26 cellular contexts compared by ENCODE assay signal in genomic region chr11:110000858-110001257, GRCh38.
DNase-seq lines count a peak whose midpoint lies in the region; ATAC-seq, FAIRE-seq and TF ChIP-seq lines count a peak whose summit lies in the region.
"Had no signal": no experiment of that assay in that cellular context is flagged by ENCODE, and none has a peak within 500 bp of the region (broad histone marks: within the 10 kb centered on the region; RNA-seq: fewer than 3 reads in every experiment).

No MANE protein-coding gene starts in this region.

- no peak for TF ChIP-seq RAD21 in A549 (conservative IDR thresholded peaks at IDR 0.05 in 1 of 2, IDR thresholded peaks at IDR 0.05 in 1 of 2)

- FAIRE-seq in A549 (lab: Jason Lieb, UNC): no peak
- FAIRE-seq in astrocyte (lab: Jason Lieb, UNC): no peak
- FAIRE-seq: A204.1 had no signal

- no peak overlapping the region for H2AFZ ChIP-seq in astrocyte (ENCODE audit: low read depth, low read length)

- CTCF ChIA-PET in A549 (lab: Yijun Ruan, JAX): interaction anchor here (1.0 to 1.4 kb wide), 5 partner anchors 25 to 185 kb away, joined by 3 to 4 read pairs (median 3); no protein-coding TSS in a partner anchor

- H3K36me3 ChIP-seq in astrocyte (ENCODE audit: insufficient read depth, low read length): no peaks in the 10 kb centered on the region
- no peaks in the 10 kb centered on the region for H3K36me3 ChIP-seq in gastroesophageal sphincter
- H3K36me3 ChIP-seq in vagina: no peaks in the 10 kb centered on the region
- H3K36me3 ChIP-seq: colonic mucosa, upper lobe of left lung had no signal

- H3K4me3 ChIP-seq in A549 (no peak overlapping the region), astrocyte (ENCODE audit: insufficient read depth, low read depth, low read length) (no peak overlapping the region), gastroesophageal sphincter (no peak overlapping the region), vagina (no peak overlapping the region)
- H3K4me3 ChIP-seq: colonic mucosa, upper lobe of left lung had no signal

- WGBS in A549 (ENCODE audit: missing lambda C conversion rate): 76% methylated on average over 3 of the region's 3 CpGs
- 17 to 49% methylated on average over 2 to 3 of the region's 3 CpGs for WGBS in gastroesophageal sphincter (ENCODE audit: low coverage in 1 of 2), 2 donors

- H3K9ac ChIP-seq in astrocyte (ENCODE audit: low read length): no peak overlapping the region

- H3K79me2 ChIP-seq in astrocyte (ENCODE audit: insufficient read depth, low read length): no peaks in the 10 kb centered on the region

- H3K27ac ChIP-seq in A549 (peak overlapping the region; percentile 51; a peak in 4 of 6 replicates), astrocyte (ENCODE audit: low read depth, low read length) (peak overlapping the region; percentile 67), gastroesophageal sphincter (peak overlapping the region; percentile 72 to 75 (median 74)), vagina (no peak overlapping the region)
- H3K27ac ChIP-seq: colonic mucosa, upper lobe of left lung had no signal

- no peaks in the 10 kb centered on the region for H3K9me3 Mint-ChIP-seq in astrocyte (ENCODE audit: unreplicated experiment)
- H3K9me3 Mint-ChIP-seq: activated naive CD8-positive, alpha-beta T cell treated with anti-CD3 and anti-CD28 coated beads, Interleukin-2, amount 10 ng/mL, durations not matched to agents 7 days and 5 days; endodermal cell had no signal

- intact Hi-C loops in vagina (cut with DNase I): no loop called here

- no peaks in the 10 kb centered on the region for H3K36me3 Mint-ChIP-seq in astrocyte (ENCODE audit: low read depth, unreplicated experiment)
- H3K36me3 Mint-ChIP-seq: activated naive CD8-positive, alpha-beta T cell treated with anti-CD3 and anti-CD28 coated beads, Interleukin-2, amount 10 ng/mL, durations not matched to agents 7 days and 5 days; naive B cell had no signal

- no peak overlapping the region for H3K27ac Mint-ChIP-seq in astrocyte (ENCODE audit: unreplicated experiment)
- H3K27ac Mint-ChIP-seq: activated B cell treated with CpG ODN at 0.5 μM for 24 hours; activated naive CD8-positive, alpha-beta T cell treated with anti-CD3 and anti-CD28 coated beads, Interleukin-2, amount 10 ng/mL, durations not matched to agents 7 days and 5 days; endodermal cell; naive B cell had no signal

- TF ChIP-seq POLR2A in A549 (IDR thresholded peaks at IDR 0.05; ENCODE audit: low read length): no peak
- no peak for TF ChIP-seq POLR2A in gastroesophageal sphincter (IDR thresholded peaks at IDR 0.05)
- TF ChIP-seq POLR2A in vagina (IDR thresholded peaks at IDR 0.05): no peak

- no peak overlapping the region for H3K4me3 Mint-ChIP-seq in astrocyte (ENCODE audit: unreplicated experiment)
- H3K4me3 Mint-ChIP-seq: activated B cell treated with CpG ODN at 0.5 μM for 24 hours; activated naive CD8-positive, alpha-beta T cell treated with anti-CD3 and anti-CD28 coated beads, Interleukin-2, amount 10 ng/mL, durations not matched to agents 7 days and 5 days; endodermal cell; naive B cell had no signal

- POLR2A ChIA-PET in A549 (lab: Yijun Ruan, JAX): no interaction called here

- peaks cover 16% of the 10 kb centered on the region; the same call in 2 of the 3 replicates for H3K4me1 ChIP-seq in A549
- peaks cover 13% of the 10 kb centered on the region for H3K4me1 ChIP-seq in astrocyte (ENCODE audit: insufficient read depth, low read length)
- H3K4me1 ChIP-seq in gastroesophageal sphincter: peaks cover 0 to 38% (median 17%) of the 10 kb centered on the region in 3 donors
- no peaks in the 10 kb centered on the region for H3K4me1 ChIP-seq in vagina
- H3K4me1 ChIP-seq: colonic mucosa, upper lobe of left lung had no signal

- no peak for TF ChIP-seq EP300 in A549 (IDR thresholded peaks at IDR 0.05)
- TF ChIP-seq EP300 in gastroesophageal sphincter (IDR thresholded peaks at IDR 0.05): no peak

- no peaks in the 10 kb centered on the region for H3K27me3 Mint-ChIP-seq in astrocyte (ENCODE audit: low read depth, unreplicated experiment)

- H3K4me2 ChIP-seq in A549 (peak overlapping the region; percentile 54; the same call in 2 of the 3 replicates), astrocyte (ENCODE audit: low read length) (no peak overlapping the region)

- DNase-seq in A549 (ENCODE audit: low read depth in 1 of 2, low spot score in 1 of 2) (no peak), EH (ENCODE audit: low read depth) (peak; percentile 46), astrocyte (ENCODE audit: low read depth) (peak; percentile 36), NCI-H1436 (lab: John Stamatoyannopoulos, UW) (no peak), vagina (ENCODE audit: extremely low spot score in 2 of 2) (no peak)
- no peak for DNase-seq in stimulated activated CD4-positive, alpha-beta T cell treated with anti-CD3 and anti-CD28 coated beads, Interleukin-15, amount 100 ng/mL, for 24 hours
- DNase-seq: activated B cell treated with CpG ODN at 0.5 μM for 24 hours; activated CD4-positive, alpha-beta T cell treated with anti-CD3 and anti-CD28 coated beads, Interleukin-2, amount 50 U/mL, for 4 hours; activated CD8-positive, alpha-beta memory T cell treated with anti-CD3 and anti-CD28 coated beads, Interleukin-2, amount 50 U/mL, for 48 hours; activated effector memory CD4-positive, alpha-beta T cell treated with Interleukin-2 at 50 U/mL for 16 hours; activated naive CD8-positive, alpha-beta T cell treated with anti-CD3 and anti-CD28 coated beads, Interleukin-2, amount 10 ng/mL, durations not matched to agents 7 days and 5 days; C1 segment of cervical spinal cord; colonic mucosa; endodermal cell; left cardiac atrium; mesendoderm; naive B cell; NCI-H1417 treated with DMSO at 0.1 percent for 48 hours; NCI-H524; occipital lobe; stimulated activated CD8-positive, alpha-beta memory T cell treated with anti-CD3 and anti-CD28 coated beads, Interleukin-4, amount 100 ng/mL, for 48 hours; T1000; upper lobe of left lung had no signal

- ATAC-seq in A549 (no peak), gastroesophageal sphincter (no peak), GM21737 (IDR thresholded peaks at IDR 0.05; ENCODE audit: unreplicated experiment) (no peak)

- no peaks in the 10 kb centered on the region for H3K9me3 ChIP-seq in A549
- H3K9me3 ChIP-seq in astrocyte (ENCODE audit: insufficient read depth, low read depth, low read length): no peaks in the 10 kb centered on the region
- H3K9me3 ChIP-seq in gastroesophageal sphincter: no peaks in the 10 kb centered on the region
- H3K9me3 ChIP-seq in vagina: no peaks in the 10 kb centered on the region
- H3K9me3 ChIP-seq: colonic mucosa, upper lobe of left lung had no signal

- no peak for TF ChIP-seq CTCF in A549 (IDR thresholded peaks at IDR 0.05)
- no peak for TF ChIP-seq CTCF in astrocyte (IDR thresholded peaks at IDR 0.05; ENCODE audit: insufficient read depth, low read depth, low read length)
- no peak for TF ChIP-seq CTCF in gastroesophageal sphincter (IDR thresholded peaks at IDR 0.05)
- TF ChIP-seq CTCF in vagina (IDR thresholded peaks at IDR 0.05): no peak

- H4K20me1 ChIP-seq in astrocyte (ENCODE audit: insufficient read depth, low read length): no peaks in the 10 kb centered on the region

- H3K4me1 Mint-ChIP-seq in astrocyte (ENCODE audit: low read depth, unreplicated experiment): peaks cover 6% of the 10 kb centered on the region
- H3K4me1 Mint-ChIP-seq: activated naive CD8-positive, alpha-beta T cell treated with anti-CD3 and anti-CD28 coated beads, Interleukin-2, amount 10 ng/mL, durations not matched to agents 7 days and 5 days; endodermal cell; naive B cell had no signal

- H3K27me3 ChIP-seq in astrocyte (ENCODE audit: insufficient read depth, low read length) (no peaks in the 10 kb centered on the region), gastroesophageal sphincter (no peaks in the 10 kb centered on the region), vagina (no peaks in the 10 kb centered on the region)
- H3K27me3 ChIP-seq: colonic mucosa, upper lobe of left lung had no signal

TF ChIP-seq in A549, 52 proteins besides CTCF, POLR2A, EP300 and RAD21:
- TF ChIP-seq ZFP36 (IDR thresholded peaks at IDR 0.05; ENCODE audit: borderline replicate concordance, partially characterized antibody) (no peak), NPAS2 (CRISPR knock-in tag; IDR thresholded peaks at IDR 0.05; ENCODE audit: borderline replicate concordance) (no peak), SMC3 (IDR thresholded peaks at IDR 0.05) (no peak), ELK1 (IDR thresholded peaks at IDR 0.05; ENCODE audit: low read depth, low read length) (no peak), HMGXB4 (CRISPR knock-in tag; IDR thresholded peaks at IDR 0.05; ENCODE audit: borderline replicate concordance) (no peak)
TF ChIP-seq in A549: peak in this region for 0.

Comparison
In these comparisons a context has a peak if more than half of its experiments do, and no peak if none do; other contexts are left out.
1. DNase-seq: peak in EH (single experiment) and astrocyte (single experiment); none in A549 (0 of 2), NCI-H1436 (single experiment), vagina (0 of 2) and stimulated activated CD4-positive, alpha-beta T cell treated with anti-CD3 and anti-CD28 coated beads, Interleukin-15, amount 100 ng/mL, for 24 hours (single experiment).